25 cellular contexts compared by ENCODE assay signal in genomic region chr6:8536122-8536521, GRCh38.
DNase-seq lines count a peak whose midpoint lies in the region; ATAC-seq, FAIRE-seq and TF ChIP-seq lines count a peak whose summit lies in the region.
"Had no signal": no experiment of that assay in that cellular context is flagged by ENCODE, and none has a peak within 500 bp of the region (broad histone marks: within the 10 kb centered on the region; RNA-seq: fewer than 3 reads in every experiment).

No MANE protein-coding gene starts in this region.

- no peaks in the 10 kb centered on the region for H3K79me2 ChIP-seq in HepG2 (ENCODE audit: insufficient read depth, low read length)

- ATAC-seq in HepG2, result no peak
- no peak for ATAC-seq in right lobe of liver
- no peak for ATAC-seq in GM21723 (IDR thresholded peaks at IDR 0.05; ENCODE audit: unreplicated experiment)
- ATAC-seq: A549 had no signal

- no peak for TF ChIP-seq RAD21 in HepG2 (CRISPR knock-in tag; IDR thresholded peaks at IDR 0.05)

- TF ChIP-seq EP300 in HepG2 (IDR thresholded peaks at IDR 0.05; ENCODE audit: low read depth in 2 of 2, low read length in 2 of 2) (no peak), HepG2 (CRISPR knock-in tag; IDR thresholded peaks at IDR 0.05; ENCODE audit: borderline replicate concordance) (no peak)

- no peak overlapping the region for H3K4me3 ChIP-seq in HepG2 (replicated peaks in 1 of 3; ENCODE audit: insufficient read depth in 1 of 3, low read depth in 2 of 3, low read length in 3 of 3)
- H3K4me3 ChIP-seq in right lobe of liver, result no peak overlapping the region
- H3K4me3 ChIP-seq in epithelial cell of esophagus (ENCODE audit: low read length), result no peak overlapping the region
- H3K4me3 ChIP-seq: A549; BLaER1 treated with 17β-estradiol and CSF1 and Interleukin-3, amounts not matched to agents 10 nM and 100 nM; HAP-1 had no signal

- 30% methylated on average over 3 of the region's 3 CpGs for WGBS in HepG2 (ENCODE audit: low lambda C conversion rate)
- 73% methylated on average over 2 of the region's 3 CpGs for WGBS in right lobe of liver (ENCODE audit: insufficient coverage, low coverage, low lambda C conversion rate, missing lambda C conversion rate)

- TF ChIP-seq POLR2A in HepG2 (IDR thresholded peaks at IDR 0.05; ENCODE audit: insufficient read depth in 1 of 2, low read depth in 2 of 2, low read length in 2 of 2) (no peak), right lobe of liver (IDR thresholded peaks at IDR 0.05) (no peak)

- H3K9me3 ChIP-seq in HepG2 (ENCODE audit: low read length) (peaks cover 16% of the 10 kb centered on the region), right lobe of liver (no peaks in the 10 kb centered on the region)
- H3K9me3 ChIP-seq: BE2C, HAP-1 had no signal

- intact Hi-C loops in HepG2 (cut with micrococcal nuclease; ENCODE audit: unreplicated experiment) (no loop called here), right lobe of liver (cut with DNase I) (no loop called here), posterior cingulate gyrus (cut with DNase I) (no loop called here)

- no peaks in the 10 kb centered on the region for H3K4me1 ChIP-seq in HepG2 (ENCODE audit: insufficient read depth, low read length)
- no peaks in the 10 kb centered on the region for H3K4me1 ChIP-seq in right lobe of liver
- H3K4me1 ChIP-seq: A549; BE2C; BLaER1 treated with 17β-estradiol and CSF1 and Interleukin-3, amounts not matched to agents 10 nM and 100 nM; HAP-1 had no signal

- H3K27me3 ChIP-seq in HepG2 (ENCODE audit: control insufficient read depth in 1 of 2, insufficient read depth in 2 of 2, low read length in 2 of 2) (no peaks in the 10 kb centered on the region), right lobe of liver (no peaks in the 10 kb centered on the region)
- H3K27me3 ChIP-seq: BE2C; BLaER1 treated with 17β-estradiol and CSF1 and Interleukin-3, amounts not matched to agents 10 nM and 100 nM had no signal

- POLR2A ChIA-PET in HepG2 (lab: Yijun Ruan, JAX), result no interaction called here

- H3K27ac ChIP-seq in HepG2 (ENCODE audit: extremely low read length, insufficient read depth, low read length) (no peak overlapping the region), right lobe of liver (no peak overlapping the region)
- H3K27ac ChIP-seq: A549; BLaER1 treated with 17β-estradiol and CSF1 and Interleukin-3, amounts not matched to agents 10 nM and 100 nM had no signal

- no peak overlapping the region for H3K4me2 ChIP-seq in HepG2 (ENCODE audit: low read depth, low read length)
- H3K4me2 ChIP-seq: A549; BLaER1 treated with 17β-estradiol and CSF1 and Interleukin-3, amounts not matched to agents 10 nM and 100 nM had no signal

- H3K36me3 ChIP-seq in HepG2 (replicated peaks in 1 of 2; ENCODE audit: control insufficient read depth in 1 of 2, insufficient read depth in 2 of 2, low read length in 2 of 2), result no peaks in the 10 kb centered on the region
- no peaks in the 10 kb centered on the region for H3K36me3 ChIP-seq in right lobe of liver
- H3K36me3 ChIP-seq: BE2C; BLaER1 treated with 17β-estradiol and CSF1 and Interleukin-3, amounts not matched to agents 10 nM and 100 nM; HAP-1 had no signal

- in situ Hi-C loops in HepG2 (cut with HindIII; ENCODE audit: extremely low pct_ligation_motif_present, low pct_unique_long_range_greater_than_20kb), result loop anchor here (25.0 kb wide), 1 partner anchor 1901 kb away; no protein-coding TSS in a partner anchor

- no peak overlapping the region for H2AFZ ChIP-seq in HepG2 (ENCODE audit: low read length)

- no peaks in the 10 kb centered on the region for H4K20me1 ChIP-seq in HepG2 (ENCODE audit: insufficient read depth, low read length)
- H4K20me1 ChIP-seq: BLaER1 treated with 17β-estradiol and CSF1 and Interleukin-3, amounts not matched to agents 10 nM and 100 nM had no signal

- no peak for FAIRE-seq in HepG2 (lab: Jason Lieb, UNC)
- FAIRE-seq: A549, D721Med, GM12891, GM18507, H54 had no signal

- H3K9ac ChIP-seq in HepG2 (ENCODE audit: insufficient read depth, low read depth, low read length), result no peak overlapping the region
- H3K9ac ChIP-seq: BLaER1 treated with 17β-estradiol and CSF1 and Interleukin-3, amounts not matched to agents 10 nM and 100 nM had no signal

- no peak for DNase-seq in HepG2 (ENCODE audit: low spot score)
- no peak for DNase-seq in right lobe of liver
- DNase-seq in RKO (ENCODE audit: low spot score), result peak; percentile 14
- peak; percentile 57 for DNase-seq in epithelial cell of esophagus (ENCODE audit: low read depth)
- DNase-seq in LoVo (ENCODE audit: low spot score), result no peak
- no peak for DNase-seq in posterior cingulate gyrus
- DNase-seq: 8988T; ACHN; AML-193; BE2C; CD4-positive, alpha-beta T cell; CD8-positive, alpha-beta memory T cell; DMS 273 treated with DMSO at 0.1 percent for 48 hours; DMS79; GF-D8; GOT3; HFFc6 had no signal

- CTCF ChIA-PET in HepG2 (lab: Yijun Ruan, JAX; ENCODE audit: low intra/inter-chr PET ratio, low total read pairs), result no interaction called here

- no TSS peak for BruUV-seq in HepG2 (replicated peaks; lab: Mats Ljungman, UMichigan)

- TF ChIP-seq CTCF in HepG2 (CRISPR knock-in tag; IDR thresholded peaks at IDR 0.05) (no peak), right lobe of liver (IDR thresholded peaks at IDR 0.05) (no peak), epithelial cell of esophagus (IDR thresholded peaks at IDR 0.05; ENCODE audit: insufficient read depth, low read depth, low read length, missing control alignments) (no peak)

TF ChIP-seq in HepG2, 621 proteins besides CTCF, POLR2A, EP300 and RAD21:
- TF ChIP-seq ZNF629 (CRISPR knock-in tag; conservative IDR thresholded peaks at IDR 0.05), result peak; percentile 33; the same call in 1 of the 2 replicates
- TF ChIP-seq CBX5 (CRISPR knock-in tag; IDR thresholded peaks at IDR 0.05; ENCODE audit: borderline replicate concordance), result no peak

Comparison
In these comparisons a context has a peak if more than half of its experiments do, and no peak if none do; other contexts are left out.
1. DNase-seq: peak in RKO (single experiment) and epithelial cell of esophagus (single experiment); none in HepG2 (single experiment), right lobe of liver (0 of 3), LoVo (single experiment) and posterior cingulate gyrus (0 of 10).